8 cellular contexts compared by ENCODE assay signal in the genomic region with DNA sequence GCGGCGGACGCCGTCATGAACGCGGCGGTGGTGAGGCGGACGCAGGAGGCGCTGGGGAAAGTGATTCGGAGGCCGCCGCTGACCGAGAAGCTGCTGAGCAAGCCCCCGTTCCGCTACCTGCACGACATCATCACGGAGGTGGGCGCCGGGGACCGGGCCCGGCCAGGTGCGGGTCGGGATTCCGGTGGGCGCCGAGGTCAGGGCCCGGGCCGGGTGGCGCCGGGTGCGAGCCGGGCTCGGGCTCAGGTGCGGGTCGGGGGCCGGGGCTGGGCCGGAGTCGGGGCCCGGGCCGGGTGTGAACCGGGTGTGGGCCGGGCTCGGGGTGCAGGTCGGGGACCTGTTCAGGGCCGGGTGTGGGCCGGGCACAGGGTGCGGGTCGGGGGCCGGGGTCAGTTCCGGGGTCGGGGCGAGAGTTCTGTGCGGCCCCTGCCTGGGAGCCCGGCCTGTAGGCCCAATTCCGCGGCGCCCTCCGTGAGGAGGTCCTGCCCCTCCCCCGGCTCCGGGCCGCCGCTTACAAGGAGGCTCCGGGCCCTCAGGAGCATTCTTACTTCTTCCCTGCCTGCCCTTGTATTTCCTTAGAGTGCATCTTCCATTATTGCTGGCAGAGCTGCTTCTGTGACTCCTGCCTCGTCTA. TPM values are rescaled to one million over a fixed set of nuclear protein-coding genes. Genes with fewer than 3 reads are reported as not detected.
DNase-seq lines count a peak whose midpoint lies in the region; ATAC-seq and TF ChIP-seq lines count a peak whose summit lies in the region.

No MANE protein-coding gene starts in this region.

- ATAC-seq in GM21526 (IDR thresholded peaks at IDR 0.05; ENCODE audit: low FRiP score, unreplicated experiment) (peak; percentile 36), upper lobe of left lung (ENCODE audit: low FRiP score in 2 of 2) (peak in 1 of 2 donors; percentile 5)

- H3K27ac ChIP-seq in HUES64 (ENCODE audit: low read depth, low read length) (no peak overlapping the region), brain microvascular endothelial cell (no peak overlapping the region), upper lobe of left lung (peak overlapping the region; percentile 54 to 78 (median 66))

- H3K9me3 ChIP-seq in HUES64 (ENCODE audit: insufficient read depth, low read depth, low read length) = no peaks in the 10 kb centered on the region
- no peaks in the 10 kb centered on the region for H3K9me3 ChIP-seq in upper lobe of left lung

- DNase-seq in ELR (ENCODE audit: low read depth) = peak; percentile 38
- no peak for DNase-seq in brain microvascular endothelial cell
- DNase-seq in lower leg skin (ENCODE audit: low spot score in 2 of 2) = peak in 1 of 2 donors; percentile 84
- no peak for DNase-seq in upper lobe of left lung
- no peak for DNase-seq in NCI-H1694 treated with DMSO at 0.1 percent for 48 hours (lab: John Stamatoyannopoulos, UW)
- DNase-seq in RPMI8226 = no peak

- TF ChIP-seq POLR2A in lower leg skin (IDR thresholded peaks at IDR 0.05) (no peak), upper lobe of left lung (IDR thresholded peaks at IDR 0.05) (no peak)

- in situ Hi-C loops in brain microvascular endothelial cell (cut with HindIII; ENCODE audit: low pct_ligation_motif_present, low sequenced_read_pairs) = no loop called here

- WGBS in HUES64 = 2% methylated on average over 65 of the region's 65 CpGs
- 1 to 2% methylated on average over 29 to 55 of the region's 65 CpGs for WGBS in lower leg skin, 2 donors
- 1 to 2% methylated on average over 8 to 43 of the region's 65 CpGs for WGBS in upper lobe of left lung, 2 donors

- no peak for TF ChIP-seq EP300 in upper lobe of left lung (IDR thresholded peaks at IDR 0.05)

- H3K36me3 ChIP-seq in HUES64 (ENCODE audit: insufficient read depth, low read length) (peaks cover 4% of the 10 kb centered on the region; the same call in 1 of the 2 replicates), brain microvascular endothelial cell (replicated peaks) (peaks cover 2% of the 10 kb centered on the region), upper lobe of left lung (peaks cover 0 to 10% (median under 1%) of the 10 kb centered on the region in 4 donors)

- intact Hi-C loops in lower leg skin (cut with DNase I; ENCODE audit: low total_unique reads) = no loop called here

- TF ChIP-seq CTCF in brain microvascular endothelial cell (IDR thresholded peaks at IDR 0.05; ENCODE audit: low read depth, low read length, missing control alignments) (no peak), lower leg skin (IDR thresholded peaks at IDR 0.05) (no peak), upper lobe of left lung (IDR thresholded peaks at IDR 0.05) (peak in 2 of 6 experiments; percentile 14 to 17)

- peaks cover 4% of the 10 kb centered on the region; the same call in 1 of the 2 replicates for H3K4me1 ChIP-seq in HUES64 (ENCODE audit: insufficient read depth, low read length)
- peaks cover 11 to 21% (median 17%) of the 10 kb centered on the region in 4 donors for H3K4me1 ChIP-seq in upper lobe of left lung

- H3K4me3 ChIP-seq in HUES64 (ENCODE audit: low read length) (peak overlapping the region; percentile 82), brain microvascular endothelial cell (ENCODE audit: low read depth, low read length) (peak overlapping the region; percentile 64), lower leg skin (ENCODE audit: low read depth, poor library complexity, severe bottlenecking) (peak overlapping the region; percentile 55), upper lobe of left lung (peak overlapping the region; percentile 77 to 95 (median 89))

- H3K9ac ChIP-seq in HUES64 (ENCODE audit: low read depth, low read length) = peak overlapping the region; percentile 47; the same call in 1 of the 2 replicates

- H3K27me3 ChIP-seq in HUES64 (ENCODE audit: insufficient read depth, low read length) (peaks cover 9% of the 10 kb centered on the region; the same call in 1 of the 2 replicates), brain microvascular endothelial cell (replicated peaks) (no peaks in the 10 kb centered on the region), upper lobe of left lung (no peaks in the 10 kb centered on the region)

RNA-seq across cellular contexts. Expression of gene TRAF3IP1, which starts 0.4 kb away (rescaled TPM):
- polyA plus RNA-seq in HUES64 (2013, experiment 1 of 2) = 7.8 TPM
- polyA plus RNA-seq in HUES64 (2013, experiment 2 of 2) = 8.4 TPM
- total RNA-seq in lower leg skin (1 to 10 TPM; 4.3 to 8.7 (median 8.2) TPM), upper lobe of left lung (10 to 100 TPM; 14.0 to 26.8 (median 18.8) TPM)

RNA-seq across cellular contexts. Expression of gene PER2, which starts 32.4 kb away (rescaled TPM):
- polyA plus RNA-seq in HUES64 (2013, experiment 1 of 2) = 2.6 TPM
- polyA plus RNA-seq in HUES64 (2013, experiment 2 of 2) = 2.2 TPM
- total RNA-seq in lower leg skin (10 to 100 TPM; 15.9 to 82.3 (median 18.1) TPM), upper lobe of left lung (10 to 100 TPM; 12.9 to 28.7 (median 18.1) TPM)

Comparison
In these comparisons a context has a peak if more than half of its experiments do, and no peak if none do; other contexts are left out.
1. H3K27ac ChIP-seq: peak in upper lobe of left lung (4 of 4); none in HUES64 (single experiment) and brain microvascular endothelial cell (single experiment).
2. Peak in every context shown above with its lines, with median percentiles within 50 percentile points of each other: H3K4me3 ChIP-seq.